7 cellular contexts compared by ENCODE assay signal in genomic region chr16:30632454-30632853, GRCh38. TPM values are rescaled to one million over a fixed set of nuclear protein-coding genes. Genes with fewer than 3 reads are reported as not detected.
DNase-seq lines count a peak whose midpoint lies in the region; FAIRE-seq and TF ChIP-seq lines count a peak whose summit lies in the region.
"Not testable (repeated sequence)": the region's sequence is repeated elsewhere in the genome, so short reads cannot be mapped to it uniquely, and the experiment has no call there.
"Had no signal": no experiment of that assay in that cellular context is flagged by ENCODE, and none has a peak within 500 bp of the region (broad histone marks: within the 10 kb centered on the region; RNA-seq: fewer than 3 reads in every experiment).

No MANE protein-coding gene starts in this region.

- POLR2A ChIA-PET in HEK293 (lab: Yijun Ruan, JAX), result interaction anchor here (0.7 to 1.1 kb wide), 3 partner anchors 11 to 34 kb away, joined by 3 to 5 read pairs (median 4); no protein-coding TSS in a partner anchor
- POLR2A ChIA-PET in RWPE1 (lab: Yijun Ruan, JAX; ENCODE audit: low non-redundant PET), result not testable (repeated sequence)
- POLR2A ChIA-PET in activated CD4-positive, alpha-beta T cell treated with anti-CD3 and anti-CD28 coated beads, Interleukin-2, amount 10 ng/mL, durations not matched to agents 7 days and 5 days (lab: Charles Lee), result interaction anchor here (0.8 kb wide), 1 partner anchor 250 kb away, joined by 3 read pairs; the partner anchor contains the start of gene SEPTIN1

- H3K4me3 Mint-ChIP-seq in activated CD4-positive, alpha-beta T cell treated with anti-CD3 and anti-CD28 coated beads, Interleukin-2, amount 10 ng/mL, durations not matched to agents 7 days and 5 days, result peak overlapping the region; percentile 16

- not testable (repeated sequence) for TF ChIP-seq CTCF in HEK293 (tag by site-specific recombination; IDR thresholded peaks at IDR 0.05); RWPE1 (conservative IDR thresholded peaks at IDR 0.05; ENCODE audit: low read depth); kidney (IDR thresholded peaks at IDR 0.05; ENCODE audit: borderline replicate concordance, extremely low read depth, insufficient read depth)

- H3K36me3 ChIP-seq in HEK293 (ENCODE audit: control insufficient read depth in 2 of 2, insufficient read depth in 1 of 2, low read length in 2 of 2); kidney (ENCODE audit: control insufficient read depth in 1 of 2, insufficient read depth in 2 of 2, low read length in 2 of 2): not testable (repeated sequence)

- H3K4me3 ChIP-seq in HEK293 (ENCODE audit: low read depth, low read length); kidney (ENCODE audit: low read length in 2 of 2): not testable (repeated sequence)

- H3K9ac ChIP-seq in kidney (ENCODE audit: low read length in 2 of 2), result not testable (repeated sequence)

- not testable (repeated sequence) for FAIRE-seq in kidney (lab: Jason Lieb, UNC)

- not testable (repeated sequence) for H3K27me3 Mint-ChIP-seq in activated CD4-positive, alpha-beta T cell treated with anti-CD3 and anti-CD28 coated beads, Interleukin-2, amount 10 ng/mL, durations not matched to agents 7 days and 5 days

- CTCF ChIA-PET in HEK293 (lab: Yijun Ruan, JAX), result interaction anchor here (0.6 to 1.5 kb wide), 9 partner anchors 9 to 223 kb away, joined by 3 to 12 read pairs (median 4); partner anchors contain the start of gene PRR14
- CTCF ChIA-PET in RWPE1 (lab: Yijun Ruan, JAX), result interaction anchor here (0.6 to 1.6 kb wide), 2 partner anchors 14 to 22 kb away, joined by 3 to 8 read pairs; partner anchors contain the start of gene ZNF689
- CTCF ChIA-PET in activated CD4-positive, alpha-beta T cell treated with anti-CD3 and anti-CD28 coated beads, Interleukin-2, amount 10 ng/mL, durations not matched to agents 7 days and 5 days (lab: Charles Lee), result interaction anchor here (0.5 to 2.5 kb wide), 7 partner anchors 12 to 216 kb away, joined by 3 to 12 read pairs (median 3); no protein-coding TSS in a partner anchor

- H3K9me3 Mint-ChIP-seq in activated CD4-positive, alpha-beta T cell treated with anti-CD3 and anti-CD28 coated beads, Interleukin-2, amount 10 ng/mL, durations not matched to agents 7 days and 5 days, result not testable (repeated sequence)

- not testable (repeated sequence) for H3K27ac ChIP-seq in HEK293 (ENCODE audit: extremely low read depth, low read depth, low read length); kidney (ENCODE audit: low read depth in 2 of 2, low read length in 2 of 2)
- H3K27ac ChIP-seq in RWPE1, result peak overlapping the region; percentile 84; the same call in 1 of the 2 replicates

- intact Hi-C loops in kidney (cut with DNase I), result not testable (repeated sequence)

- H3K4me1 ChIP-seq in HEK293 (ENCODE audit: control insufficient read depth, insufficient read depth, low read length); kidney (ENCODE audit: control insufficient read depth in 1 of 2, insufficient read depth in 1 of 2, low read depth in 1 of 2, low read length in 2 of 2): not testable (repeated sequence)

- H3K27ac Mint-ChIP-seq in activated CD4-positive, alpha-beta T cell treated with anti-CD3 and anti-CD28 coated beads, Interleukin-2, amount 10 ng/mL, durations not matched to agents 7 days and 5 days, result not testable (repeated sequence)

- DNase-seq in MV-4-11 (lab: John Stamatoyannopoulos, UW), result peak; percentile 23
- DNase-seq in RWPE1 (ENCODE audit: low spot score); activated CD4-positive, alpha-beta T cell treated with anti-CD3 and anti-CD28 coated beads, Interleukin-2, amount 10 ng/mL, durations not matched to agents 7 days and 5 days: not testable (repeated sequence)
- DNase-seq in kidney, result peak; percentile 22

- H3K4me1 Mint-ChIP-seq in activated CD4-positive, alpha-beta T cell treated with anti-CD3 and anti-CD28 coated beads, Interleukin-2, amount 10 ng/mL, durations not matched to agents 7 days and 5 days, result peaks cover 25% of the 10 kb centered on the region

- not testable (repeated sequence) for H3K36me3 Mint-ChIP-seq in activated CD4-positive, alpha-beta T cell treated with anti-CD3 and anti-CD28 coated beads, Interleukin-2, amount 10 ng/mL, durations not matched to agents 7 days and 5 days (ENCODE audit: low read depth)

- not testable (repeated sequence) for H3K9me3 ChIP-seq in HEK293 (ENCODE audit: control insufficient read depth, insufficient read depth, low read depth, low read length); kidney (ENCODE audit: control insufficient read depth in 1 of 2, low read length in 2 of 2)

TF ChIP-seq in HEK293, 187 proteins besides CTCF, POLR2A, EP300 and RAD21:
- TF ChIP-seq ZNF335 (tag by site-specific recombination; conservative IDR thresholded peaks at IDR 0.05), result peak; percentile 90
TF ChIP-seq in HEK293: peak in this region for 1; not testable (repeated sequence) for 186.

RNA-seq across cellular contexts. Expression of gene PRR14, which starts 18.3 kb away (rescaled TPM):
- total RNA-seq in activated CD4-positive, alpha-beta T cell treated with anti-CD3 and anti-CD28 coated beads, Interleukin-2, amount 10 ng/mL, durations not matched to agents 7 days and 5 days, result 10 to 100 TPM; 78.6 to 80.1 TPM
- 51.6 TPM for total RNA-seq in kidney
- 44.2 TPM for polyA plus RNA-seq in kidney (ENCODE audit: insufficient read depth, low read depth, low replicate concordance)

RNA-seq across cellular contexts. Expression of gene ZNF689, which starts 22.3 kb away (rescaled TPM):
- total RNA-seq in activated CD4-positive, alpha-beta T cell treated with anti-CD3 and anti-CD28 coated beads, Interleukin-2, amount 10 ng/mL, durations not matched to agents 7 days and 5 days, result 10 to 100 TPM; 12.8 to 13.8 TPM
- 9.0 TPM for total RNA-seq in kidney
- polyA plus RNA-seq in kidney (ENCODE audit: insufficient read depth, low read depth, low replicate concordance), result 3.9 TPM

RNA-seq across cellular contexts. Expression of gene FBRS, which starts 25.8 kb away (rescaled TPM):
- total RNA-seq in activated CD4-positive, alpha-beta T cell treated with anti-CD3 and anti-CD28 coated beads, Interleukin-2, amount 10 ng/mL, durations not matched to agents 7 days and 5 days, result 100 to 1,000 TPM in 1 of 2 experiments, 10 to 100 TPM in 1; 88.9 to 109 TPM
- 66.2 TPM for total RNA-seq in kidney
- polyA plus RNA-seq in kidney (ENCODE audit: insufficient read depth, low read depth, low replicate concordance), result 26.3 TPM

RNA-seq across cellular contexts. Expression of gene ZNF785, which starts 47.0 kb away (rescaled TPM):
- total RNA-seq in activated CD4-positive, alpha-beta T cell treated with anti-CD3 and anti-CD28 coated beads, Interleukin-2, amount 10 ng/mL, durations not matched to agents 7 days and 5 days, result 10 to 100 TPM; 17.0 to 18.3 TPM
- total RNA-seq in kidney, result 18.5 TPM
- 6.3 TPM for polyA plus RNA-seq in kidney (ENCODE audit: insufficient read depth, low read depth, low replicate concordance)
- total RNA-seq: A172 had no signal
- polyA plus RNA-seq: A549 had no signal
